Comparison of ENCODE assay signal across 8 cellular contexts in genomic region chr18:28177828-28178635, GRCh38. TPM values are rescaled to one million over a fixed set of nuclear protein-coding genes. Genes with fewer than 3 reads are reported as not detected.
DNase-seq lines count a peak whose midpoint lies in the region; ATAC-seq and TF ChIP-seq lines count a peak whose summit lies in the region.

No MANE protein-coding gene starts in this region.

- no peaks in the 10 kb centered on the region for H3K9me3 ChIP-seq in sigmoid colon

- peak overlapping the region; percentile 63 for H2AFZ ChIP-seq in ACC112 (ENCODE audit: low read length, unreplicated experiment)

- in situ Hi-C loops in astrocyte of the cerebellum (cut with HindIII; ENCODE audit: low sequenced_read_pairs) = no loop called here

- ATAC-seq in GM18868 (IDR thresholded peaks at IDR 0.05; ENCODE audit: unreplicated experiment) = peak; percentile 37
- ATAC-seq in GM21723 (IDR thresholded peaks at IDR 0.05; ENCODE audit: unreplicated experiment) = no peak

- H3K4me3 ChIP-seq in ACC112 (ENCODE audit: low read depth, low read length) (peak overlapping the region; percentile 83), astrocyte of the cerebellum (ENCODE audit: low read depth, low read length) (peak overlapping the region; percentile 81), iPS-11a (ENCODE audit: low read depth, low read length) (peak overlapping the region; percentile 64), sigmoid colon (peak overlapping the region; percentile 34 to 70 (median 56))

- no peak overlapping the region for H3K27ac ChIP-seq in ACC112 (ENCODE audit: low read depth, low read length)
- peak overlapping the region; percentile 45 to 81 (median 68) for H3K27ac ChIP-seq in sigmoid colon

- no peak for TF ChIP-seq POLR2A in sigmoid colon (IDR thresholded peaks at IDR 0.05)

- H3K4me1 ChIP-seq in ACC112 (ENCODE audit: control insufficient read depth, insufficient read depth, low read length, unreplicated experiment) = peaks cover 19% of the 10 kb centered on the region
- H3K4me1 ChIP-seq in sigmoid colon = peaks cover 0 to 29% (median 18%) of the 10 kb centered on the region in 4 donors

- TF ChIP-seq EP300 in sigmoid colon (IDR thresholded peaks at IDR 0.05) = no peak

- H3K27me3 ChIP-seq in ACC112 (ENCODE audit: insufficient read depth, low read length) (no peaks in the 10 kb centered on the region), sigmoid colon (peaks cover 19 to 38% (median 28%) of the 10 kb centered on the region in 3 donors)

- peaks cover 34% of the 10 kb centered on the region for H3K79me2 ChIP-seq in ACC112 (ENCODE audit: control insufficient read depth, insufficient read depth, low read length, unreplicated experiment)

- peak; percentile 4 for TF ChIP-seq CTCF in astrocyte of the cerebellum (IDR thresholded peaks at IDR 0.05; ENCODE audit: low read depth, low read length, missing control alignments)
- no peak for TF ChIP-seq CTCF in sigmoid colon (IDR thresholded peaks at IDR 0.05)

- WGBS in sigmoid colon, 2 donors = 1% methylated on average over 83 of the region's 83 CpGs

- H3K36me3 ChIP-seq in ACC112 (ENCODE audit: insufficient read depth, low read length) (no peaks in the 10 kb centered on the region), sigmoid colon (no peaks in the 10 kb centered on the region)

- DNase-seq in NCI-H2196 (lab: John Stamatoyannopoulos, UW; ENCODE audit: unreplicated experiment) = peak; percentile 82
- no peak for DNase-seq in astrocyte of the cerebellum (ENCODE audit: low read depth)
- DNase-seq in sigmoid colon = no peak
- DNase-seq in cortex of kidney (lab: John Stamatoyannopoulos, UW) = no peak

- intact Hi-C loops in sigmoid colon (cut with DNase I) = no loop called here

RNA-seq across cellular contexts. Expression of gene CDH2, which starts 1.1 kb away (rescaled TPM):
- 1 to 10 TPM; 4.9 to 8.2 (median 6.4) TPM for total RNA-seq in sigmoid colon
- polyA plus RNA-seq in sigmoid colon = 1 to 10 TPM in 1 of 3 donors, under 1 TPM in 1, not detected in 1; under 0.01 to 1.5 TPM
